Comparison of ENCODE assay signal across 8 cellular contexts in genomic region chr1:225923692-225924555, GRCh38. TPM values are rescaled to one million over a fixed set of nuclear protein-coding genes. Genes with fewer than 3 reads are reported as not detected.
DNase-seq lines count a peak whose midpoint lies in the region; ATAC-seq and TF ChIP-seq lines count a peak whose summit lies in the region.

Gene PYCR2 (minus strand): TSS chr1:225924250. CDS start chr1:225924110, 140 bp downstream.

- DNase-seq in GF-D8 (lab: John Stamatoyannopoulos, UW) = peak; percentile 94
- peak; percentile 100 for DNase-seq in HEK293T (ENCODE audit: extremely low spot score)
- peak; percentile 96 for DNase-seq in MV-4-11 (lab: John Stamatoyannopoulos, UW)
- peak; percentile 93 for DNase-seq in SK-MEL-5 (ENCODE audit: low read depth, low spot score)
- peak; percentile 96 for DNase-seq in activated naive CD4-positive, alpha-beta T cell treated with Interleukin-2 at 50 U/mL for 16 hours
- peak; percentile 57 to 97 (median 93) for DNase-seq in nucleus accumbens (lab: John Stamatoyannopoulos, UW)
- DNase-seq in suprapubic skin (ENCODE audit: low spot score in 2 of 2) = peak; percentile 97

- H3K4me1 ChIP-seq in gastroesophageal sphincter (peaks cover 0 to 50% (median 23%) of the 10 kb centered on the region in 3 donors), suprapubic skin (peaks cover 50% of the 10 kb centered on the region)

- WGBS in gastroesophageal sphincter (ENCODE audit: low coverage in 1 of 2), 2 donors = 0% methylated on average over 10 to 16 of the region's 80 CpGs
- 1% methylated on average over 11 of the region's 80 CpGs for WGBS in suprapubic skin

- H3K36me3 ChIP-seq in gastroesophageal sphincter = peaks cover 0 to 32% of the 10 kb centered on the region in 2 donors
- peaks cover 14% of the 10 kb centered on the region for H3K36me3 ChIP-seq in suprapubic skin

- no peaks in the 10 kb centered on the region for H3K27me3 ChIP-seq in gastroesophageal sphincter
- no peaks in the 10 kb centered on the region for H3K27me3 ChIP-seq in suprapubic skin

- TF ChIP-seq EP300 in gastroesophageal sphincter (IDR thresholded peaks at IDR 0.05) (no peak), suprapubic skin (IDR thresholded peaks at IDR 0.05) (no peak)

- H3K27ac ChIP-seq in gastroesophageal sphincter (peak within 1 kb of the TSS; percentile 92 to 97 (median 96)), suprapubic skin (peak within 1 kb of the TSS; percentile 91)

- ATAC-seq in gastroesophageal sphincter = peak; percentile 99

- POLR2A ChIA-PET in HEK293T (lab: Yijun Ruan, JAX) = interaction anchor here (0.6 to 4.5 kb wide), 32 partner anchors 8 to 496 kb away, joined by 3 to 39 read pairs (median 4); partner anchors contain the start of genes EPHX1, H3-3A, LBR and LEFTY2

- TF ChIP-seq CTCF in gastroesophageal sphincter (IDR thresholded peaks at IDR 0.05) = peak in 1 of 4 experiments; percentile 10
- no peak for TF ChIP-seq CTCF in suprapubic skin (IDR thresholded peaks at IDR 0.05)

- TF ChIP-seq POLR2A in gastroesophageal sphincter (IDR thresholded peaks at IDR 0.05) = peak; percentile 74 to 78
- peak; percentile 27 to 73 for TF ChIP-seq POLR2A in suprapubic skin (IDR thresholded peaks at IDR 0.05)

- CTCF ChIA-PET in HEK293T (lab: Yijun Ruan, JAX) = interaction anchor here (0.8 to 1.5 kb wide), 5 partner anchors 8 to 449 kb away, joined by 3 to 6 read pairs (median 3); partner anchors contain the start of gene SRP9

- H3K9me3 ChIP-seq in gastroesophageal sphincter (no peaks in the 10 kb centered on the region), suprapubic skin (no peaks in the 10 kb centered on the region)

- peak within 1 kb of the TSS; percentile 95 to 98 for H3K4me3 ChIP-seq in gastroesophageal sphincter
- peak within 1 kb of the TSS; percentile 82 for H3K4me3 ChIP-seq in suprapubic skin

- in situ Hi-C loops in SK-MEL-5 (cut with HindIII; ENCODE audit: low pct_unique_long_range_greater_than_20kb, low sequenced_read_pairs) = no loop called here

TF ChIP-seq in HEK293T, 16 proteins besides CTCF, POLR2A, EP300 and RAD21:
- peak; percentile 86 for TF ChIP-seq ELF4 (IDR thresholded peaks at IDR 0.05)
- no peak for TF ChIP-seq ARNT (IDR thresholded peaks at IDR 0.05)
- peak; percentile 90 for TF ChIP-seq L3MBTL2 (conservative IDR thresholded peaks at IDR 0.05)

RNA-seq across cellular contexts. Expression of gene PYCR2, which starts in this region (rescaled TPM):
- total RNA-seq in SK-MEL-5 (2014; rRNA removed; shearing (Covaris generic)) = 40.8 and 46.2 TPM in 2 replicates
- polyA plus RNA-seq in SK-MEL-5 (2015; cell fraction: cytosol; rRNA removed) = 98.7 and 113 TPM in 2 replicates
- polyA plus RNA-seq in SK-MEL-5 (2015; cell fraction: nucleus; rRNA removed) = 249 and 252 TPM in 2 replicates
- 10 to 100 TPM; 43.6 to 65.5 (median 50.6) TPM for total RNA-seq in gastroesophageal sphincter
- total RNA-seq in suprapubic skin = 10 to 100 TPM; 28.8 to 53.8 (median 43.3) TPM

Comparison
In these comparisons a context has a peak if more than half of its experiments do, and no peak if none do; other contexts are left out.
1. Peak in every context shown above with its lines: DNase-seq, ATAC-seq, H3K4me3 ChIP-seq and H3K27ac ChIP-seq.